8 cellular contexts compared by ENCODE assay signal in the genomic region with DNA sequence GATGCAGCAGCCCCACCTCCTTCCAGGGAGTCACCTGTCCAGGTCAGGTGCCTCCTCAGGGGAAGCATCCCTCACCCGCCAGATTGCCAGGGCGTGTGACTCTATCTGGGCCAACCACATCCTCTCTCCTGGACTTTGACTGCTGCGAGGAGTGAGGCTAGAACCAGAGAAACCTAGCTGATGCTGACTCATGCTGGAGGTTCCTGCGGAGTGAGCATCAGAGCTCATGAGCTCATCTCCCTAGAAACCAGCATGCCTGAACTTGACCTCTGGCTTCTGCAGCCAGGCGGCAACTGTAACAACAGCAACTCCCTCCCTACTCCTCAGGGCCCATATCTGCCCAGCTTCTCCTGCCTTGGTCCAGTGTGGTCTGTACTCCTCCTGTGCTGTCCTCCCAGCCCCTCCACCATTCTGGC. TPM values are rescaled to one million over a fixed set of nuclear protein-coding genes. Genes with fewer than 3 reads are reported as not detected.
DNase-seq lines count a peak whose midpoint lies in the region; ATAC-seq lines count a peak whose summit lies in the region.

No MANE protein-coding gene starts in this region.

- peak; percentile 89 for DNase-seq in DMS79 treated with DMSO at 0.1 percent for 48 hours (lab: John Stamatoyannopoulos, UW)
- peak; percentile 94 for DNase-seq in HT-29 (ENCODE audit: low spot score)
- peak; percentile 95 for DNase-seq in SIG-M5 treated with dmso at 0.1 percent for 504 hours (lab: John Stamatoyannopoulos, UW; ENCODE audit: unreplicated experiment)
- DNase-seq in adipocyte (ENCODE audit: low read depth) = peak; percentile 82
- peak; percentile 48 for DNase-seq in iPS-NIHi11 (ENCODE audit: low spot score)
- DNase-seq in stimulated activated CD4-positive, alpha-beta T cell treated with anti-CD3 and anti-CD28 coated beads, TNF-alpha, amount 100 ng/mL, for 48 hours (ENCODE audit: low read depth in 3 of 3) = peak; percentile 41 to 51 (median 46)
- no peak for DNase-seq in NCI-H2081 treated with DMSO at 0.1 percent for 48 hours (lab: John Stamatoyannopoulos, UW)

- H3K27me3 ChIP-seq in adipocyte (replicated peaks; ENCODE audit: control insufficient read depth, insufficient read depth, low read length) = no peaks in the 10 kb centered on the region

- peak; percentile 75 for ATAC-seq in GM21515 (IDR thresholded peaks at IDR 0.05; ENCODE audit: unreplicated experiment)

- H3K4me1 ChIP-seq in adipocyte (ENCODE audit: control insufficient read depth, insufficient read depth, low read length) = peaks cover 25% of the 10 kb centered on the region

- H3K9me3 ChIP-seq in adipocyte (ENCODE audit: control insufficient read depth, low read length) = no peaks in the 10 kb centered on the region

- no peaks in the 10 kb centered on the region for H3K36me3 ChIP-seq in adipocyte (ENCODE audit: control insufficient read depth, insufficient read depth, low read length, severe bottlenecking)

- H3K4me3 ChIP-seq in adipocyte (ENCODE audit: low read length) = no peak overlapping the region

- no peak overlapping the region for H3K9ac ChIP-seq in adipocyte (ENCODE audit: low read length)

RNA-seq across cellular contexts. Expression of a gene that starts 28.3 kb away (rescaled TPM):
- 1.4 and 1.6 TPM in 2 replicates for total RNA-seq in HT-29 (2014; rRNA removed; shearing (Covaris generic))

RNA-seq across cellular contexts. Expression of a gene that starts 46.8 kb away (rescaled TPM):
- total RNA-seq in HT-29 (2014; rRNA removed; shearing (Covaris generic)) = 30.3 and 32.7 TPM in 2 replicates
